In genomic region chr15:61759639-61760038, GRCh38 we compare ENCODE assay signal across 18 cellular contexts.
DNase-seq lines count a peak whose midpoint lies in the region; ATAC-seq and TF ChIP-seq lines count a peak whose summit lies in the region.
"Had no signal": no experiment of that assay in that cellular context is flagged by ENCODE, and none has a peak within 500 bp of the region (broad histone marks: within the 10 kb centered on the region; RNA-seq: fewer than 3 reads in every experiment).

No MANE protein-coding gene starts in this region.

- no peaks in the 10 kb centered on the region for H3K9me3 ChIP-seq in testis
- H3K9me3 ChIP-seq: BE2C had no signal

- H3K4me1 ChIP-seq in testis: no peaks in the 10 kb centered on the region
- H3K4me1 ChIP-seq: BE2C had no signal

- no peak for TF ChIP-seq POLR2A in testis (IDR thresholded peaks at IDR 0.05)

- H3K36me3 ChIP-seq in testis (ENCODE audit: low read depth, missing control alignments): no peaks in the 10 kb centered on the region
- H3K36me3 ChIP-seq: BE2C had no signal

- intact Hi-C loops in testis (cut with DNase I; ENCODE audit: low total_unique reads): no loop called here

- no peaks in the 10 kb centered on the region for H3K27me3 ChIP-seq in testis
- H3K27me3 ChIP-seq: BE2C had no signal

- WGBS in testis, 2 donors: 37 to 80% methylated on average over 2 of the region's 2 CpGs

- TF ChIP-seq CTCF in testis (IDR thresholded peaks at IDR 0.05): no peak

- no peak overlapping the region for H3K4me3 ChIP-seq in testis

- H3K27ac ChIP-seq in testis: no peak overlapping the region
- H3K27ac ChIP-seq: C4-2B had no signal

- DNase-seq in NCI-H345 treated with DMSO at 0.1 percent for 48 hours (lab: John Stamatoyannopoulos, UW; ENCODE audit: unreplicated experiment): peak; percentile 1
- no peak for DNase-seq in NCI-H345 (lab: John Stamatoyannopoulos, UW)
- DNase-seq in cerebellar cortex (ENCODE audit: low spot score): peak; percentile 5
- DNase-seq in midbrain (lab: John Stamatoyannopoulos, UW): peak; percentile 18
- peak; percentile 43 for DNase-seq in testis
- no peak for DNase-seq in activated CD8-positive, alpha-beta memory T cell treated with anti-CD3 and anti-CD28 coated beads, Interleukin-2, amount 50 U/mL, for 48 hours
- DNase-seq: BE2C; CD8-positive, alpha-beta T cell; COR-L47; DMS153; DMS79 treated with DMSO at 0.1 percent for 48 hours; EL; GOT3; H9 had no signal

- ATAC-seq in GM18870 (IDR thresholded peaks at IDR 0.05; ENCODE audit: unreplicated experiment) (no peak), HG02798 (IDR thresholded peaks at IDR 0.05; ENCODE audit: poor library complexity, unreplicated experiment) (no peak)
- ATAC-seq: CD8-positive, alpha-beta T cell; HepG2 had no signal

Comparison
In these comparisons a context has a peak if more than half of its experiments do, and no peak if none do; other contexts are left out.
1. DNase-seq: peak in NCI-H345 treated with DMSO at 0.1 percent for 48 hours (single experiment), cerebellar cortex (single experiment), midbrain (single experiment) and testis (single experiment); none in NCI-H345 (single experiment) and activated CD8-positive, alpha-beta memory T cell treated with anti-CD3 and anti-CD28 coated beads, Interleukin-2, amount 50 U/mL, for 48 hours (single experiment).